ENCODE assay signal across 8 cellular contexts in genomic region chr19:39390759-39391592, GRCh38. TPM values are rescaled to one million over a fixed set of nuclear protein-coding genes. Genes with fewer than 3 reads are reported as not detected.
DNase-seq lines count a peak whose midpoint lies in the region; TF ChIP-seq lines count a peak whose summit lies in the region.

MED29 (plus strand) TSS chr19:39391378; CDS start chr19:39391423, 45 bp downstream.
PAF1 (minus strand) TSS chr19:39391106; CDS start chr19:39390864, 242 bp downstream.

- CTCF ChIA-PET in HEK293T (lab: Yijun Ruan, JAX): interaction anchor here (0.9 kb wide), 1 partner anchor 22 kb away, joined by 4 read pairs; no protein-coding TSS in a partner anchor

- peak within 1 kb of the TSS; percentile 77 for H3K4me3 ChIP-seq in neuron (ENCODE audit: low read length)
- H3K4me3 ChIP-seq in subcutaneous abdominal adipose tissue (ENCODE audit: low read depth in 1 of 5, low read length in 5 of 5): peak within 1 kb of the TSS; percentile 92 to 99 (median 97)

- H3K27me3 ChIP-seq in neuron (ENCODE audit: insufficient read depth, low read length) (no peaks in the 10 kb centered on the region), subcutaneous abdominal adipose tissue (ENCODE audit: control insufficient read depth in 5 of 5, insufficient read depth in 4 of 5, low read length in 5 of 5) (no peaks in the 10 kb centered on the region)

- H3K36me3 ChIP-seq in neuron (ENCODE audit: insufficient read depth, low read length) (peaks cover 48% of the 10 kb centered on the region), subcutaneous abdominal adipose tissue (ENCODE audit: control insufficient read depth in 5 of 5, insufficient read depth in 5 of 5, low read length in 5 of 5) (peaks cover 5 to 55% (median 55%) of the 10 kb centered on the region in 5 donors)

- H3K9me3 ChIP-seq in neuron (ENCODE audit: low read length): no peaks in the 10 kb centered on the region
- no peaks in the 10 kb centered on the region for H3K9me3 ChIP-seq in subcutaneous abdominal adipose tissue (ENCODE audit: control insufficient read depth in 5 of 5, low read length in 5 of 5)

- H3K4me1 ChIP-seq in neuron (ENCODE audit: insufficient read depth, low read length): peaks cover 15% of the 10 kb centered on the region
- H3K4me1 ChIP-seq in subcutaneous abdominal adipose tissue (ENCODE audit: control insufficient read depth in 5 of 5, insufficient read depth in 5 of 5, low read length in 5 of 5): peaks cover 0 to 28% (median 25%) of the 10 kb centered on the region in 5 donors

- in situ Hi-C loops in SK-MEL-5 (cut with HindIII; ENCODE audit: low pct_unique_long_range_greater_than_20kb, low sequenced_read_pairs): no loop called here

- DNase-seq in GM03348 (ENCODE audit: low spot score) (peak; percentile 98), HEK293T (ENCODE audit: extremely low spot score) (peak; percentile 98), MV-4-11 (lab: John Stamatoyannopoulos, UW) (peak; percentile 100), SK-MEL-5 (ENCODE audit: low read depth, low spot score) (peak; percentile 100), foreskin melanocyte (peak; percentile 100)
- peak; percentile 97 for DNase-seq in activated naive CD4-positive, alpha-beta T cell treated with Interleukin-2 at 50 U/mL for 16 hours

- POLR2A ChIA-PET in HEK293T (lab: Yijun Ruan, JAX): interaction anchor here (0.6 to 2.2 kb wide), 18 partner anchors 10 to 264 kb away, joined by 3 to 30 read pairs (median 4); partner anchors contain the start of genes EID2, PLEKHG2, RPS16 and SAMD4B

- H2AFZ ChIP-seq in neuron (ENCODE audit: low read depth, low read length): peak within 1 kb of the TSS; percentile 16

- peak within 1 kb of the TSS; percentile 68 to 98 (median 95) for H3K9ac ChIP-seq in subcutaneous abdominal adipose tissue (ENCODE audit: low read length in 5 of 5)

- H3K27ac ChIP-seq in subcutaneous abdominal adipose tissue (ENCODE audit: low read depth, low read length): peak within 1 kb of the TSS; percentile 97

TF ChIP-seq in HEK293T, 16 proteins besides CTCF, POLR2A, EP300 and RAD21:
- TF ChIP-seq FOXK2 (IDR thresholded peaks at IDR 0.05) (no peak), LEF1 (IDR thresholded peaks at IDR 0.05; ENCODE audit: borderline replicate concordance) (no peak), SUZ12 (IDR thresholded peaks at IDR 0.05) (no peak), CTBP1 (IDR thresholded peaks at IDR 0.05; ENCODE audit: borderline replicate concordance) (no peak; the same call in 1 of the 2 replicates), ELF4 (IDR thresholded peaks at IDR 0.05) (peak; percentile 72), L3MBTL2 (conservative IDR thresholded peaks at IDR 0.05) (peak; percentile 79), PKNOX1 (IDR thresholded peaks at IDR 0.05) (peak; percentile 99), FOXM1 (IDR thresholded peaks at IDR 0.05; ENCODE audit: borderline replicate concordance) (no peak), BHLHE40 (IDR thresholded peaks at IDR 0.05; ENCODE audit: borderline replicate concordance) (no peak), SP1 (IDR thresholded peaks at IDR 0.05) (no peak), ARNT (IDR thresholded peaks at IDR 0.05) (no peak), TARDBP (IDR thresholded peaks at IDR 0.05) (no peak), FOXA1 (IDR thresholded peaks at IDR 0.05) (no peak), ZNF384 (IDR thresholded peaks at IDR 0.05) (no peak), HDGF (IDR thresholded peaks at IDR 0.05; ENCODE audit: borderline replicate concordance) (no peak)

RNA-seq across cellular contexts. Expression of gene MED29, which starts in this region (rescaled TPM):
- 20.9 and 23.2 TPM in 2 replicates for total RNA-seq in SK-MEL-5 (2014; rRNA removed; shearing (Covaris generic))
- 34.9 and 42.6 TPM in 2 replicates for polyA plus RNA-seq in SK-MEL-5 (2015; cell fraction: cytosol; rRNA removed)
- 10.9 and 17.1 TPM in 2 replicates for polyA plus RNA-seq in SK-MEL-5 (2015; cell fraction: nucleus; rRNA removed)

RNA-seq across cellular contexts. Expression of gene PAF1, which starts in this region (rescaled TPM):
- 21.3 and 29.6 TPM in 2 replicates for total RNA-seq in SK-MEL-5 (2014; rRNA removed; shearing (Covaris generic))
- 30.8 and 38.8 TPM in 2 replicates for polyA plus RNA-seq in SK-MEL-5 (2015; cell fraction: cytosol; rRNA removed)
- 17.8 and 19.6 TPM in 2 replicates for polyA plus RNA-seq in SK-MEL-5 (2015; cell fraction: nucleus; rRNA removed)

Comparison
In these comparisons a context has a peak if more than half of its experiments do, and no peak if none do; other contexts are left out.
1. Peak in every context shown above with its lines: DNase-seq, H3K4me3 ChIP-seq and H3K27ac ChIP-seq.